ENCODE assay signal across 8 cellular contexts in the genomic region with DNA sequence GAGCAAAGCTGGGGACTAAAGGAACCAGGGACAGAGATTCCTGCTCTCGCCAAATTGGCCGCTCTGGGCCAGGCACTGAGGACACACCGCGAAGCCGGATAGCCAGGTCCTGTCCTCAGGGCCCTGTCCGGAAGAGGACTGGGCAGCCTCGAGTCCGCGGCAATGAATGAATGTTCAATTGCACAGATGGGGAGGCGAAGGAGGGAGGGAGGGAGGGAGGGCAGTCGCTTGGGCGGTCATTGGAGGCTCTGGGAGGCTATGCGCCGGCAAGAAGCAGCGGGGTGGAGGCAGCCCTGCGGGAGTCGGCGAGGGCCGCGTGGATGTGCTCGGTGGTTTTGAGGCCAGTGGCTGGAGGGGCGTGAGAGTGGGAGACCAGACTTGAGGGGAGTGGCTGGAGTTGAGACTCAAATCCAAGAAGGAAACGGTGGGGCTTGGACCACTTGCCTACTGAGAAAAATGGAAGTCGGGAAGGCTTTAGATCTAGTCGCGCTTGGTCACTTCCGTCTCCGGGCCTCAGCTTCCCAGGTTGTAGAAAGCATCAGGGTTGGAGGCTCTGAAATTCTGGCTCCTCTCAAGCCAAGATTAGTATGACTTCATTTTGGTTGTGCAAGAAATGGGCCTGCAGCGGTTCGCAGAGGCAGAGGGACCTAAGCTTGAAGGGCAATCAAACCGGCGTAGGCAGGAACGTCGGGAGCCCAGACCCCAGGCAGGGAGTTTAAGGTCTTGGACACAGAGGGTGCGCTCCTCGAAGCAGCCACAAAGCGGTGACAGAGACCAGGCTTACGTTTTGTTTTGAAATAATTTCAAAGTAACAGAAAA. TPM values are rescaled to one million over a fixed set of nuclear protein-coding genes. Genes with fewer than 3 reads are reported as not detected.
DNase-seq lines count a peak whose midpoint lies in the region; ATAC-seq and TF ChIP-seq lines count a peak whose summit lies in the region.

No MANE protein-coding gene starts in this region.

- H3K9me2 ChIP-seq in SU-DHL-6 (replicated peaks; ENCODE audit: insufficient read depth, low read length): no peaks in the 10 kb centered on the region

- TF ChIP-seq CTCF in SU-DHL-6 (IDR thresholded peaks at IDR 0.05; ENCODE audit: insufficient read depth, low read length, poor library complexity, severe bottlenecking) (peak; percentile 48), right atrium auricular region (IDR thresholded peaks at IDR 0.05) (peak; percentile 51 to 88)

- H3K79me2 ChIP-seq in SU-DHL-6 (ENCODE audit: insufficient read depth, low read length): no peaks in the 10 kb centered on the region

- H3F3A ChIP-seq in SU-DHL-6 (ENCODE audit: insufficient read depth): no peaks in the 10 kb centered on the region

- H3K27ac ChIP-seq in SU-DHL-6 (ENCODE audit: low read depth, low read length): no peak overlapping the region
- peak overlapping the region; percentile 95 to 97 for H3K27ac ChIP-seq in right atrium auricular region

- H3K27me3 ChIP-seq in SU-DHL-6 (ENCODE audit: low read length): no peaks in the 10 kb centered on the region
- no peaks in the 10 kb centered on the region for H3K27me3 ChIP-seq in right atrium auricular region

- no peak for ATAC-seq in HG02852 (IDR thresholded peaks at IDR 0.05; ENCODE audit: unreplicated experiment)

- peak overlapping the region; percentile 44 for H3K4me3 ChIP-seq in SU-DHL-6 (ENCODE audit: insufficient read depth, low read length, poor library complexity, severe bottlenecking)
- H3K4me3 ChIP-seq in right atrium auricular region: peak overlapping the region; percentile 46 to 68

- no peaks in the 10 kb centered on the region for H4K20me1 ChIP-seq in SU-DHL-6 (ENCODE audit: low read depth, low read length)

- peaks cover 0 to 54% of the 10 kb centered on the region in 2 donors for H3K4me1 ChIP-seq in right atrium auricular region

- intact Hi-C loops in posterior vena cava (cut with DNase I): loop anchor here in 1 of 2 donors (5.0 kb wide), 1 partner anchor 305 kb away; no protein-coding TSS in a partner anchor

- H3K9ac ChIP-seq in SU-DHL-6 (ENCODE audit: low read length): peak overlapping the region; percentile 56

- peak overlapping the region; percentile 98 for H2AFZ ChIP-seq in SU-DHL-6 (ENCODE audit: low read depth, low read length, severe bottlenecking)

- H3K9me3 ChIP-seq in SU-DHL-6 (ENCODE audit: insufficient read depth, low read length) (no peaks in the 10 kb centered on the region), right atrium auricular region (no peaks in the 10 kb centered on the region)

- DNase-seq in DMS79 treated with DMSO at 0.1 percent for 48 hours (lab: John Stamatoyannopoulos, UW) (peak; percentile 91), GOT3 (lab: John Stamatoyannopoulos, UW) (peak; percentile 12), NCI-H1105 (lab: John Stamatoyannopoulos, UW) (peak; percentile 83), anterior cingulate cortex (lab: John Stamatoyannopoulos, UW) (peak in 53 of 58 donors; percentile 30 to 81 (median 65)), right atrium auricular region (ENCODE audit: low spot score) (peak; percentile 89), posterior vena cava (ENCODE audit: low spot score) (peak; percentile 90)

- H3K4me2 ChIP-seq in SU-DHL-6 (ENCODE audit: low read depth, low read length, poor library complexity, severe bottlenecking): peak overlapping the region; percentile 73

- H3K36me3 ChIP-seq in SU-DHL-6 (ENCODE audit: low read length) (no peaks in the 10 kb centered on the region), right atrium auricular region (no peaks in the 10 kb centered on the region)

RNA-seq across cellular contexts. Expression of gene PLXND1, which starts 21.1 kb away (rescaled TPM):
- total RNA-seq in right atrium auricular region: 10 to 100 TPM; 44.5 to 93.1 TPM
- total RNA-seq in posterior vena cava: 100 to 1,000 TPM; 155 to 241 TPM

Comparison
In these comparisons a context has a peak if more than half of its experiments do, and no peak if none do; other contexts are left out.
1. DNase-seq: peak in every context shown above with its lines; median percentile 91 in DMS79 treated with DMSO at 0.1 percent for 48 hours; 90 in posterior vena cava; 89 in right atrium auricular region; 83 in NCI-H1105; 65 in anterior cingulate cortex; 12 in GOT3.